ENCODE assay signal across 8 cellular contexts in the genomic region with DNA sequence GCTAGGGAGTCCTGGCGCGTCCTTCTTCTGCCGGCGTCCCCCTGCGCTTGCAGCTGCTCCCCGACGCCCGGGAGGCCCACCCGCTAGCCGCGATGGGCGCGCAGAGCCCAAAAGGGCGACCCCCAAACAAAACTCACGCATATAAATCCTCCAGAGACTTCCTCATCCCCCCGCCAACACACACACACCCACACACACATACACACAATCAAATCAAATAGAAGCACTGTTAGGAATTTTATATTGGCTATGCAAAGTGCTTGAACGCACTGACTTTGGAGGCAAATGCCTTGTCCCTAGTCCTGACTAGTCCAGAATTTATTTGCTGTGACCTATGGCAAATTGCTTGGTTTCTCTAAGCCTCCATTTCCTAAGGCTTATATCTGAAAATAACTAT. TPM values are rescaled to one million over a fixed set of nuclear protein-coding genes. Genes with fewer than 3 reads are reported as not detected.
DNase-seq lines count a peak whose midpoint lies in the region; ATAC-seq and TF ChIP-seq lines count a peak whose summit lies in the region.

No MANE protein-coding gene starts in this region.

- H3K27me3 ChIP-seq in heart right ventricle: peaks cover 0 to 17% (median 0%) of the 10 kb centered on the region in 7 donors
- no peaks in the 10 kb centered on the region for H3K27me3 ChIP-seq in lung (ENCODE audit: control insufficient read depth, insufficient read depth)
- no peaks in the 10 kb centered on the region for H3K27me3 ChIP-seq in vagina

- H3K27ac ChIP-seq in heart right ventricle: peak overlapping the region in 5 of 10 donors; percentile 32 to 87 (median 80)
- H3K27ac ChIP-seq in lung (ENCODE audit: low read depth in 1 of 2, low read length in 1 of 2): peak overlapping the region in 1 of 2 donors; percentile 74
- peak overlapping the region; percentile 94 for H3K27ac ChIP-seq in vagina

- 3 to 4% methylated on average over 17 of the region's 17 CpGs for WGBS in heart right ventricle, 2 donors
- WGBS in lung, 2 donors: 1 to 3% methylated on average over 16 to 17 of the region's 17 CpGs

- no peaks in the 10 kb centered on the region for H3K36me3 ChIP-seq in heart right ventricle
- no peaks in the 10 kb centered on the region for H3K36me3 ChIP-seq in lung (ENCODE audit: control insufficient read depth in 2 of 2, insufficient read depth in 2 of 2, low read length in 2 of 2)
- H3K36me3 ChIP-seq in vagina: no peaks in the 10 kb centered on the region

- TF ChIP-seq CTCF in heart right ventricle (IDR thresholded peaks at IDR 0.05) (no peak), astrocyte of the cerebellum (IDR thresholded peaks at IDR 0.05; ENCODE audit: low read depth, low read length, missing control alignments) (no peak), lung (IDR thresholded peaks at IDR 0.05; ENCODE audit: control extremely low read depth, extremely low read depth) (no peak), vagina (IDR thresholded peaks at IDR 0.05) (no peak)

- DNase-seq in heart right ventricle (no peak), Right ventricle myocardium superior (no peak), astrocyte of the cerebellum (ENCODE audit: low read depth) (no peak), lung (ENCODE audit: low spot score) (no peak), vagina (ENCODE audit: extremely low spot score in 2 of 2) (no peak), hippocampal formation (lab: John Stamatoyannopoulos, UW) (no peak)

- H3K4me1 ChIP-seq in heart right ventricle (peaks cover 0 to 19% (median 7%) of the 10 kb centered on the region in 9 donors), lung (ENCODE audit: control insufficient read depth in 2 of 2, insufficient read depth in 2 of 2, low read length in 2 of 2) (peaks cover 0 to 4% of the 10 kb centered on the region in 2 donors), vagina (peaks cover 20% of the 10 kb centered on the region)

- TF ChIP-seq POLR2A in vagina (IDR thresholded peaks at IDR 0.05): no peak

- peak overlapping the region; percentile 7 to 79 (median 64) for H3K4me3 ChIP-seq in heart right ventricle
- peak overlapping the region; percentile 62 for H3K4me3 ChIP-seq in astrocyte of the cerebellum (ENCODE audit: low read depth, low read length)
- peak overlapping the region; percentile 55 for H3K4me3 ChIP-seq in lung
- peak overlapping the region; percentile 74 to 80 for H3K4me3 ChIP-seq in vagina

- intact Hi-C loops in heart right ventricle (cut with DNase I) (loop anchor here in 9 of 10 donors (2.0 to 10.0 kb wide), 10 partner anchors 110 to 1373 kb away; a partner anchor contains a TSS), Right ventricle myocardium superior (cut with DNase I) (loop anchor here (2.0 to 10.0 kb wide), 3 partner anchors 113 to 253 kb away; a partner anchor contains a TSS), vagina (cut with DNase I) (loop anchor here (5.0 to 10.0 kb wide), 2 partner anchors 117 to 145 kb away; a partner anchor contains a TSS)

- no peaks in the 10 kb centered on the region for H3K9me3 ChIP-seq in heart right ventricle
- H3K9me3 ChIP-seq in lung (ENCODE audit: control insufficient read depth in 2 of 2, insufficient read depth in 1 of 2, low read length in 1 of 2): no peaks in the 10 kb centered on the region
- H3K9me3 ChIP-seq in vagina: no peaks in the 10 kb centered on the region

- in situ Hi-C loops in astrocyte of the cerebellum (cut with HindIII; ENCODE audit: low sequenced_read_pairs): loop anchor here (5.0 kb wide), 1 partner anchor 455 kb away; no protein-coding TSS in a partner anchor

- ATAC-seq in heart right ventricle (no peak), Right ventricle myocardium superior (ENCODE audit: poor library complexity) (no peak), lung (ENCODE audit: insufficient read depth, low FRiP score) (no peak), GM18520 (IDR thresholded peaks at IDR 0.05; ENCODE audit: unreplicated experiment) (no peak), HG03457 (IDR thresholded peaks at IDR 0.05; ENCODE audit: unreplicated experiment) (no peak)

RNA-seq across cellular contexts. Expression of a gene that starts 23.8 kb away (rescaled TPM):
- total RNA-seq in heart right ventricle (100 to 1,000 TPM in 7 of 10 donors, 10 to 100 TPM in 3; 31.9 to 265 (median 186) TPM), Right ventricle myocardium superior (70.0 TPM), lung (10 to 100 TPM in 1 of 2 donors, 1 to 10 TPM in 1; 8.3 to 10.2 TPM), vagina (3.9 TPM)
- polyA plus RNA-seq in heart right ventricle (10 to 100 TPM; 37.1 to 47.0 TPM), lung (10 to 100 TPM in 1 of 2 donors, 1 to 10 TPM in 1; 5.4 to 11.9 TPM)
